8 cellular contexts compared by ENCODE assay signal in the genomic region with DNA sequence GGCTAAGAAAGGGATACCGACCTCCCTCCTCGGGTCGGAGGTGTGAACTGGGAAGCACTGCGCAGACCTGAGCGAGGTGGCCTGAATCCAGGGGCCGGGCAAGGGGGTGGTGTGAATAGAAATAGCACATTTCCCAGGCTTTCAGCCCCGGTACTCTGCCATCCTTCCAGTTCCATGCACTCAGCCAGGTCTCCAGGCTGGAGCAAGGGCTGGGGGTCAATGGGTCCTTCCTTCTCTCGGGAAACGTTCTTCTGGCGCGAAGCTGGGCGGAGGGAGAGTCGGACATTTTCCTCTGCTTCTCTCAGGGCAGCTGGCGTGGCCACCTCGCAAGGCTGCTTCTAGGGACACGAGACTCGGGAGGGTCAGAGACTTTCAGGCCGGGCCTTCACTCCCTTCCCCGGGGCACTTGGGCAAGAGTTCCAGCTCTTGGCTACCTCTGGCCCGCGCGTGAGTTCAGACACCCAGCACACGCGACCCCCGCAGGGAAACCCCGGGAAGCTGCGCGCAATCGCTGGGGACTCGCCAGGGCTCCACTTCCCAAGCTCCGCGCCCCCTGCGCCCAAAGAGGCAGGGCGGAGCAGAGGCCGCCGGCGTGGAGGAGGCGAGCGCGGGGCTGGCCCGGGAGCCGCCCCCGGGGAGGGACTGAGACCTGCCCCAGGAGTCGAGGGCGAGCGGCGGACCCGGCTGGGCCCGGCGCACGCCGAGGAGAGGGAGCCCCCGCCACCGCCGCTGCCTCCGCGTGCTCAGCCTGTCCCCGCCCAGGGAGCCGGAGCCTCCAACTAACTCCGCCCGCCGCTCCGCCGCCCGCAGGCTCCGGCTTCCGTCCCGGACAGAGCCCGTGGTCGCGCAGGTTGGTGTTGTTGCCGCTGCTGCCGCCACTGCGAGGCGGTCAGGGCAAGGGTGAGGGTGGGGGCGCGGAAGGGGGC. TPM values are rescaled to one million over a fixed set of nuclear protein-coding genes. Genes with fewer than 3 reads are reported as not detected.
DNase-seq lines count a peak whose midpoint lies in the region; ATAC-seq and TF ChIP-seq lines count a peak whose summit lies in the region.

Gene PAM, plus strand, starts transcription at position 807 of the 926 bp plus-strand sequence. CDS start 110,891 bp downstream, outside the sequence.

- CTCF ChIA-PET in AG04450 (lab: Charles Lee): interaction anchor here (0.8 kb wide), 1 partner anchor 27 kb away, joined by 3 read pairs; no protein-coding TSS in a partner anchor
- CTCF ChIA-PET in activated CD4-positive, alpha-beta T cell treated with anti-CD3 and anti-CD28 coated beads for 36 hours (lab: Charles Lee): interaction anchor here (0.6 to 5.3 kb wide), 6 partner anchors 24 to 365 kb away, joined by 3 to 36 read pairs (median 4); partner anchors contain the start of genes GIN1 and PPIP5K2

- peak within 1 kb of the TSS; percentile 98 for H3K27ac Mint-ChIP-seq in activated CD4-positive, alpha-beta T cell treated with anti-CD3 and anti-CD28 coated beads for 36 hours

- H3K4me3 Mint-ChIP-seq in activated CD4-positive, alpha-beta T cell treated with anti-CD3 and anti-CD28 coated beads for 36 hours: peak within 1 kb of the TSS; percentile 84

- no peaks in the 10 kb centered on the region for H3K27me3 ChIP-seq in AG04450 (ENCODE audit: control insufficient read depth, insufficient read depth, low read length)

- H3K9me3 Mint-ChIP-seq in activated CD4-positive, alpha-beta T cell treated with anti-CD3 and anti-CD28 coated beads for 36 hours (ENCODE audit: low read depth): peaks cover 2% of the 10 kb centered on the region

- H3K27ac ChIP-seq in AG04450 (ENCODE audit: low read depth, low read length): peak within 1 kb of the TSS; percentile 70
- H3K27ac ChIP-seq in cingulate gyrus (ENCODE audit: low read depth, low read length): peak within 1 kb of the TSS; percentile 15

- H3K4me1 Mint-ChIP-seq in activated CD4-positive, alpha-beta T cell treated with anti-CD3 and anti-CD28 coated beads for 36 hours: peaks cover 41% of the 10 kb centered on the region

- peaks cover 10% of the 10 kb centered on the region for H3K36me3 Mint-ChIP-seq in activated CD4-positive, alpha-beta T cell treated with anti-CD3 and anti-CD28 coated beads for 36 hours (ENCODE audit: low read depth)

- no peak for DNase-seq in AG04450 (ENCODE audit: low read depth, low spot score)
- peak; percentile 54 for DNase-seq in NCI-H226
- DNase-seq in activated CD4-positive, alpha-beta T cell treated with anti-CD3 and anti-CD28 coated beads for 36 hours: peak; percentile 89
- DNase-seq in left kidney (ENCODE audit: low read depth, low spot score): peak; percentile 94
- DNase-seq in stimulated activated CD4-positive, alpha-beta T cell treated with anti-CD3 and anti-CD28 coated beads, Interleukin-2, amount 100 ng/mL, for 48 hours: peak; percentile 67 to 74

- intact Hi-C loops in activated CD4-positive, alpha-beta T cell treated with anti-CD3 and anti-CD28 coated beads for 36 hours (cut with DNase I, micrococcal nuclease): loop anchor here (1.0 to 10.0 kb wide), 5 partner anchors 24 to 1850 kb away; partner anchors contain the start of genes MACIR (in 2 of the 2), GIN1 (in 1 of the 2), PPIP5K2 (in 1 of the 2) and ST8SIA4 (in 1 of the 2)

- peaks cover 3% of the 10 kb centered on the region; the same call in 1 of the 2 replicates for H3K9me3 ChIP-seq in AG04450 (ENCODE audit: control insufficient read depth, insufficient read depth, low read length)

- TF ChIP-seq CTCF in AG04450 (IDR thresholded peaks at IDR 0.05; ENCODE audit: low read depth, low read length): no peak

- ATAC-seq in GM18861 (IDR thresholded peaks at IDR 0.05; ENCODE audit: unreplicated experiment) (peak; percentile 71), HG03064 (IDR thresholded peaks at IDR 0.05; ENCODE audit: low read depth, unreplicated experiment) (peak; percentile 87)
- peak; percentile 80 for ATAC-seq in activated CD4-positive, alpha-beta T cell treated with anti-CD3 and anti-CD28 coated beads for 36 hours

- peaks cover 9% of the 10 kb centered on the region for H3K27me3 Mint-ChIP-seq in activated CD4-positive, alpha-beta T cell treated with anti-CD3 and anti-CD28 coated beads for 36 hours

- POLR2A ChIA-PET in AG04450 (lab: Yijun Ruan, JAX): no interaction called here
- POLR2A ChIA-PET in activated CD4-positive, alpha-beta T cell treated with anti-CD3 and anti-CD28 coated beads for 36 hours (lab: Charles Lee): no interaction called here

- peak within 1 kb of the TSS; percentile 95 for H3K4me3 ChIP-seq in AG04450 (ENCODE audit: low read depth, low read length)

RNA-seq across cellular contexts. Expression of gene PAM, which starts in this region (rescaled TPM):
- 272 and 307 TPM in 2 replicates for polyA plus RNA-seq in AG04450 (2011; rRNA removed)
- polyA minus RNA-seq in AG04450 (2011; rRNA and poly(A)+ RNA removed): 124 and 169 TPM in 2 replicates
- 10 to 100 TPM; 54.0 to 68.3 TPM for total RNA-seq in activated CD4-positive, alpha-beta T cell treated with anti-CD3 and anti-CD28 coated beads for 36 hours
